19 cellular contexts compared by ENCODE assay signal in the genomic region with DNA sequence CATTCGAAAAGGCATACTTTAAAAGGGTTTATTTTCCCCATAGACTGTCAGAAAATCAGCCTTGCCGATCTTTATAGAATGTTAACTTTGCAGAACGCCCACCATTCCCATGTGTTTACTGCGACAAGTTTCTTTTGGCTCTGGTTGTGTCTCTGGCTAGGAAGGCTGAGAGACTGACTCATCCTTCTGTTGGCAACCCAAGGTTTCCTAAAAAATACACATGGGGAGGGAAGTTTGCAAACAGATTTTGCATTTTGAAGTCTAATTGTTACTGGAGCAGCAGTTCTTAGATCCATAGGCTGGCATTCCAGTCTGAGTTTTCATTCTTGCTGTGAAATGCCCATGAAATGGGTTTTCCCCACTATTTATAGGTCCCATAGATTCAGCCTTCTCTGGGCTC. TPM values are rescaled to one million over a fixed set of nuclear protein-coding genes. Genes with fewer than 3 reads are reported as not detected.
DNase-seq lines count a peak whose midpoint lies in the region; TF ChIP-seq lines count a peak whose summit lies in the region.
"Had no signal": no experiment of that assay in that cellular context is flagged by ENCODE, and none has a peak within 500 bp of the region (broad histone marks: within the 10 kb centered on the region; RNA-seq: fewer than 3 reads in every experiment).

No MANE protein-coding gene starts in this region.

- H3K27me3 ChIP-seq in GM23248 (replicated peaks; ENCODE audit: insufficient read depth) (no peaks in the 10 kb centered on the region), esophagus muscularis mucosa (no peaks in the 10 kb centered on the region), stomach (no peaks in the 10 kb centered on the region)
- H3K27me3 ChIP-seq: heart left ventricle had no signal

- peak overlapping the region; percentile 24 for H3K4me2 ChIP-seq in GM23248 (ENCODE audit: unreplicated experiment)

- no peak overlapping the region for H3K9ac ChIP-seq in GM23248

- TF ChIP-seq POLR2A in esophagus muscularis mucosa (IDR thresholded peaks at IDR 0.05; ENCODE audit: low read depth) (no peak), stomach (IDR thresholded peaks at IDR 0.05) (no peak)

- in situ Hi-C loops in GM23248 (cut with MboI), result no loop called here

- no peaks in the 10 kb centered on the region for H3K79me2 ChIP-seq in GM23248 (ENCODE audit: insufficient read depth)

- H3K9me3 ChIP-seq in GM23248 (ENCODE audit: low read depth), result no peaks in the 10 kb centered on the region
- H3K9me3 ChIP-seq in esophagus muscularis mucosa, result no peaks in the 10 kb centered on the region
- H3K9me3 ChIP-seq in stomach, result no peaks in the 10 kb centered on the region

- peak; percentile 63 for DNase-seq in AG08396 (ENCODE audit: low spot score)
- peak; percentile 83 for DNase-seq in GM23248
- peak; percentile 26 for DNase-seq in esophagus muscularis mucosa (ENCODE audit: extremely low spot score)
- peak; percentile 5 for DNase-seq in occipital lobe (lab: John Stamatoyannopoulos, UW)
- DNase-seq in HT-29 (ENCODE audit: low spot score), result no peak
- DNase-seq in UCSD-AML1 (lab: John Stamatoyannopoulos, UW; ENCODE audit: unreplicated experiment), result no peak
- no peak for DNase-seq in effector CD4-positive, alpha-beta T cell
- DNase-seq in stomach, result no peak
- DNase-seq: activated CD4-positive, CD25-positive, alpha-beta regulatory T cell treated with anti-CD3 and anti-CD28 coated beads, Interleukin-2, amount 50 U/mL, for 72 hours; activated CD8-positive, alpha-beta memory T cell treated with anti-CD3 and anti-CD28 coated beads, Interleukin-2, amount 10 ng/mL, durations not matched to agents 7 days and 5 days; cortex of kidney; GDM1; heart left ventricle; islet precursor cell; mesenchymal stem cell; NCI-H2081; NCI-H524; SHP77 treated with DMSO at 0.1 percent for 48 hours; stimulated activated naive CD4-positive, alpha-beta T cell had no signal

- no peak overlapping the region for H2AFZ ChIP-seq in GM23248

- 0 out of 2 replicates have a peak overlapping the region, but pooled peaks have one; percentile 15 for H3K4me3 ChIP-seq in GM23248
- no peak overlapping the region for H3K4me3 ChIP-seq in esophagus muscularis mucosa
- no peak overlapping the region for H3K4me3 ChIP-seq in stomach
- H3K4me3 ChIP-seq: heart left ventricle had no signal

- H4K20me1 ChIP-seq in GM23248 (ENCODE audit: insufficient read depth), result no peaks in the 10 kb centered on the region

- H3K27ac ChIP-seq in GM23248 (no peak overlapping the region), esophagus muscularis mucosa (replicated peaks in 1 of 4) (no peak overlapping the region), stomach (no peak overlapping the region)
- H3K27ac ChIP-seq: heart left ventricle had no signal

- H3K9me2 ChIP-seq in GM23248 (ENCODE audit: insufficient read depth), result no peaks in the 10 kb centered on the region

- peaks cover 21% of the 10 kb centered on the region for H3F3A ChIP-seq in GM23248 (ENCODE audit: insufficient read depth)

- H3K36me3 ChIP-seq in GM23248 (ENCODE audit: low read depth) (no peaks in the 10 kb centered on the region), esophagus muscularis mucosa (no peaks in the 10 kb centered on the region), stomach (no peaks in the 10 kb centered on the region)
- H3K36me3 ChIP-seq: heart left ventricle had no signal

- H3K4me1 ChIP-seq in GM23248 (ENCODE audit: insufficient read depth), result peaks cover 22% of the 10 kb centered on the region
- H3K4me1 ChIP-seq in esophagus muscularis mucosa, result peaks cover 0 to 24% (median 15%) of the 10 kb centered on the region in 4 donors
- peaks cover 0 to 6% (median 0%) of the 10 kb centered on the region in 4 donors for H3K4me1 ChIP-seq in stomach

- 3 to 4% methylated on average over 4 of the region's 4 CpGs for WGBS in GM23248 (ENCODE audit: low coverage in 1 of 2, low lambda C conversion rate in 2 of 2, missing lambda C conversion rate in 2 of 2), 2 experiments
- WGBS in esophagus muscularis mucosa, result 39% methylated on average over 4 of the region's 4 CpGs
- 69 to 85% (median 79%) methylated on average over 4 of the region's 4 CpGs for WGBS in stomach, 5 donors

- no peak for TF ChIP-seq EP300 in esophagus muscularis mucosa (IDR thresholded peaks at IDR 0.05)
- no peak for TF ChIP-seq EP300 in stomach (IDR thresholded peaks at IDR 0.05)

- no peak for TF ChIP-seq CTCF in esophagus muscularis mucosa (IDR thresholded peaks at IDR 0.05)
- TF ChIP-seq CTCF in stomach (IDR thresholded peaks at IDR 0.05), result no peak

- intact Hi-C loops in esophagus muscularis mucosa (cut with DNase I) (no loop called here), stomach (cut with DNase I; ENCODE audit: low total_unique reads) (no loop called here)

RNA-seq across cellular contexts. Expression of a gene that starts 37.9 kb away (rescaled TPM):
- total RNA-seq in GM23248 (2014; rRNA removed; shearing (Covaris generic)), result 1.3 and 1.6 TPM in 2 replicates
- polyA plus RNA-seq in GM23248 (2016; fragmentation: Nextera tagmentation; extraction: Ambion mirVana) (0.25 and 0.28 TPM in 2 replicates), stomach (under 1 TPM; 0.12 to 0.25 (median 0.15) TPM)
- total RNA-seq in esophagus muscularis mucosa (under 1 TPM; 0.13 to 0.75 (median 0.46) TPM), occipital lobe (3.6 TPM), stomach (1 to 10 TPM in 1 of 5 donors, under 1 TPM in 1, not detected in 3; 0.29 to 1.3 TPM)
- 0.25 and 0.42 TPM in 2 replicates for total RNA-seq in HT-29 (2014; rRNA removed; shearing (Covaris generic))

Comparison
In these comparisons a context has a peak if more than half of its experiments do, and no peak if none do; other contexts are left out.
1. DNase-seq: peak in AG08396 (single experiment), GM23248 (single experiment), esophagus muscularis mucosa (single experiment) and occipital lobe (single experiment); none in HT-29 (single experiment), UCSD-AML1 (single experiment), effector CD4-positive, alpha-beta T cell (single experiment) and stomach (single experiment).